In genomic region chr2:216713691-216714411, GRCh38 we compare ENCODE assay signal across 1 cellular context.
TF ChIP-seq lines count a peak whose summit lies in the region.

No MANE protein-coding gene starts in this region.

TF ChIP-seq in WTC11, 78 proteins besides CTCF, POLR2A, EP300 and RAD21 (continued from another document):
- TF ChIP-seq AR (CRISPR knock-in tag; IDR thresholded peaks at IDR 0.05) (no peak), ETV6 (CRISPR knock-in tag; IDR thresholded peaks at IDR 0.05) (no peak), IRF1 (CRISPR knock-in tag; IDR thresholded peaks at IDR 0.05) (no peak), TEAD4 (CRISPR knock-in tag; IDR thresholded peaks at IDR 0.05) (no peak), ARID4B (CRISPR knock-in tag; IDR thresholded peaks at IDR 0.05; ENCODE audit: borderline replicate concordance) (no peak), SMAD4 (CRISPR knock-in tag; IDR thresholded peaks at IDR 0.05) (no peak), ESRRA (CRISPR knock-in tag; IDR thresholded peaks at IDR 0.05; ENCODE audit: borderline replicate concordance) (no peak), FOXP1 (CRISPR knock-in tag; IDR thresholded peaks at IDR 0.05; ENCODE audit: borderline replicate concordance) (no peak), HMGXB4 (CRISPR knock-in tag; IDR thresholded peaks at IDR 0.05) (no peak), NR2C2 (CRISPR knock-in tag; IDR thresholded peaks at IDR 0.05) (no peak), ZSCAN18 (CRISPR knock-in tag; IDR thresholded peaks at IDR 0.05) (no peak), ZNF263 (CRISPR knock-in tag; IDR thresholded peaks at IDR 0.05; ENCODE audit: low read depth) (no peak), ZMAT4 (CRISPR knock-in tag; IDR thresholded peaks at IDR 0.05) (no peak), TP53 (CRISPR knock-in tag; IDR thresholded peaks at IDR 0.05) (no peak)
